Comparison of ENCODE assay signal across 9 cellular contexts in the genomic region with DNA sequence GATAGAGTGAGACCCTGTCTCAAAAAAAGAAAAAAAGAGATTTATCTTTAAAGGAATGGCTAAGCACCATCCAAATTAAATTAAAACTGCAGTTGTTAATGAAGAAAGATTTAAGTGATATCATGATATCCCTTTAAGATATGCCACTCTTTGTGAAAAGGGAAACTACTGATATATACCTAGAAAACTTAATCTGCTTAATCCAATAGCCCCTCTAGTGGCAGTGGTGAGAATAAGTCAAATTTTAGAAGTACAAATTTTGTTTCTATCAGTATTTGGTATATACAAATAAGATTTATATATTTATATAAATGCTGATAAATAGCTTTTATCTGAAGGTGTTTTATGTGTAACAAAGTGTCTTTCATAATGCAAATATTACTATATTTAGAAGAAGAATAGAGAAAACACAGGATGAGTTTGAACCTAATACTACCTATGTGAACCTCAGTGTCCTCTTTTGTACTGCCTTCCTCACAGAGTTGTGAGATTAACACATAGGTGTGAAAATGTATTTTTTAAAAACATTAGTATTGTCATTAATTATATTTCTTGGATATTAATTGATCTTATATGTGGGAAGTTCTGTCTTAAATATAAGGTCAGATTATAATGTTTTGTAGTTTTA. TPM values are rescaled to one million over a fixed set of nuclear protein-coding genes. Genes with fewer than 3 reads are reported as not detected.
DNase-seq lines count a peak whose midpoint lies in the region; ATAC-seq lines count a peak whose summit lies in the region.
"Had no signal": no experiment of that assay in that cellular context is flagged by ENCODE, and none has a peak within 500 bp of the region (broad histone marks: within the 10 kb centered on the region; RNA-seq: fewer than 3 reads in every experiment).

No MANE protein-coding gene starts in this region.

- no peak overlapping the region for H3K27ac ChIP-seq in CD4-positive, CD25-positive, alpha-beta regulatory T cell (ENCODE audit: insufficient read depth, low read length, poor library complexity, severe bottlenecking)

- H3K9me3 ChIP-seq in CD4-positive, CD25-positive, alpha-beta regulatory T cell (ENCODE audit: control insufficient read depth in 2 of 2, low read length in 2 of 2): no peaks in the 10 kb centered on the region
- H3K9me3 ChIP-seq in adipocyte (ENCODE audit: control insufficient read depth, low read length): no peaks in the 10 kb centered on the region

- H3K4me1 ChIP-seq in CD4-positive, CD25-positive, alpha-beta regulatory T cell (ENCODE audit: control insufficient read depth, insufficient read depth, low read length, poor library complexity, severe bottlenecking): no peaks in the 10 kb centered on the region
- no peaks in the 10 kb centered on the region for H3K4me1 ChIP-seq in adipocyte (ENCODE audit: control insufficient read depth, insufficient read depth, low read length)

- peaks cover 0 to 14% (median 4%) of the 10 kb centered on the region in 4 donors for H3K4me1 Mint-ChIP-seq in CD4-positive, CD25-positive, alpha-beta regulatory T cell

- peaks cover 0 to 2% (median 0%) of the 10 kb centered on the region in 7 donors for H3K9me3 Mint-ChIP-seq in CD4-positive, CD25-positive, alpha-beta regulatory T cell

- H3K27me3 ChIP-seq in CD4-positive, CD25-positive, alpha-beta regulatory T cell (ENCODE audit: control insufficient read depth, insufficient read depth, low read length): no peaks in the 10 kb centered on the region
- no peaks in the 10 kb centered on the region for H3K27me3 ChIP-seq in adipocyte (replicated peaks; ENCODE audit: control insufficient read depth, insufficient read depth, low read length)

- no peak overlapping the region for H3K4me3 Mint-ChIP-seq in CD4-positive, CD25-positive, alpha-beta regulatory T cell
- H3K4me3 Mint-ChIP-seq: activated naive CD8-positive, alpha-beta T cell had no signal

- DNase-seq in CD4-positive, CD25-positive, alpha-beta regulatory T cell: peak in 2 of 3 donors; percentile 10 to 24
- DNase-seq in HuH-7 (ENCODE audit: low spot score) (peak; percentile 7), adipocyte (ENCODE audit: low read depth) (peak; percentile 46), left kidney (ENCODE audit: low read depth, low spot score) (peak; percentile 22), NCI-H2107 (lab: John Stamatoyannopoulos, UW) (no peak), superior temporal gyrus (ENCODE audit: extremely low spot score) (no peak)

- H3K4me3 ChIP-seq in CD4-positive, CD25-positive, alpha-beta regulatory T cell (ENCODE audit: low read depth, low read length): no peak overlapping the region
- H3K4me3 ChIP-seq in adipocyte (ENCODE audit: low read length): no peak overlapping the region

- H3K36me3 Mint-ChIP-seq in CD4-positive, CD25-positive, alpha-beta regulatory T cell: peaks cover 14% of the 10 kb centered on the region

- H3K9ac ChIP-seq in adipocyte (ENCODE audit: low read length): no peak overlapping the region

- no peaks in the 10 kb centered on the region for H3K36me3 ChIP-seq in CD4-positive, CD25-positive, alpha-beta regulatory T cell (ENCODE audit: control insufficient read depth, insufficient read depth, low read length)
- no peaks in the 10 kb centered on the region for H3K36me3 ChIP-seq in adipocyte (ENCODE audit: control insufficient read depth, insufficient read depth, low read length, severe bottlenecking)

- no peak for ATAC-seq in CD4-positive, CD25-positive, alpha-beta regulatory T cell (ENCODE audit: low read depth in 2 of 2)
- ATAC-seq in GM21515 (IDR thresholded peaks at IDR 0.05; ENCODE audit: unreplicated experiment) (no peak), HG03097 (IDR thresholded peaks at IDR 0.05; ENCODE audit: low FRiP score, unreplicated experiment) (no peak)

- no peak overlapping the region for H3K27ac Mint-ChIP-seq in CD4-positive, CD25-positive, alpha-beta regulatory T cell
- H3K27ac Mint-ChIP-seq: activated naive CD8-positive, alpha-beta T cell had no signal

- no peaks in the 10 kb centered on the region for H3K27me3 Mint-ChIP-seq in CD4-positive, CD25-positive, alpha-beta regulatory T cell
- H3K27me3 Mint-ChIP-seq: activated naive CD8-positive, alpha-beta T cell had no signal

RNA-seq across cellular contexts. Expression of a gene that starts 51.4 kb away (rescaled TPM):
- total RNA-seq in CD4-positive, CD25-positive, alpha-beta regulatory T cell: not detected
- not detected for polyA plus RNA-seq in CD4-positive, CD25-positive, alpha-beta regulatory T cell

Comparison
In these comparisons a context has a peak if more than half of its experiments do, and no peak if none do; other contexts are left out.
1. DNase-seq: peak in CD4-positive, CD25-positive, alpha-beta regulatory T cell (2 of 3), HuH-7 (single experiment), adipocyte (single experiment) and left kidney (single experiment); none in NCI-H2107 (single experiment) and superior temporal gyrus (single experiment).